14 cellular contexts compared by ENCODE assay signal in genomic region chr14:74886001-74886400, GRCh38. TPM values are rescaled to one million over a fixed set of nuclear protein-coding genes. Genes with fewer than 3 reads are reported as not detected.
DNase-seq lines count a peak whose midpoint lies in the region; ATAC-seq, FAIRE-seq and TF ChIP-seq lines count a peak whose summit lies in the region.
"Had no signal": no experiment of that assay in that cellular context is flagged by ENCODE, and none has a peak within 500 bp of the region (broad histone marks: within the 10 kb centered on the region; RNA-seq: fewer than 3 reads in every experiment).

No MANE protein-coding gene starts in this region.

- H3K9ac ChIP-seq in GM23248 = peak overlapping the region; percentile 54
- H3K9ac ChIP-seq in smooth muscle cell (ENCODE audit: low read depth) = no peak overlapping the region
- no peak overlapping the region for H3K9ac ChIP-seq in kidney (ENCODE audit: low read length in 2 of 2)

- no peaks in the 10 kb centered on the region for H3K9me2 ChIP-seq in GM23248 (ENCODE audit: insufficient read depth)

- H2AFZ ChIP-seq in GM23248 = no peak overlapping the region
- no peak overlapping the region for H2AFZ ChIP-seq in smooth muscle cell (ENCODE audit: low read depth)

- H3K4me2 ChIP-seq in GM23248 (ENCODE audit: unreplicated experiment) = peak overlapping the region; percentile 58
- no peak overlapping the region for H3K4me2 ChIP-seq in smooth muscle cell

- CTCF ChIA-PET in T-cell (lab: Charles Lee) = no interaction called here

- peaks cover 76% of the 10 kb centered on the region for H3F3A ChIP-seq in GM23248 (ENCODE audit: insufficient read depth)
- peaks cover 15% of the 10 kb centered on the region for H3F3A ChIP-seq in smooth muscle cell (ENCODE audit: low read depth)

- WGBS in GM23248 (ENCODE audit: low coverage in 1 of 2, low lambda C conversion rate in 2 of 2, missing lambda C conversion rate in 2 of 2), 2 experiments = 4 to 23% methylated on average over 3 of the region's 3 CpGs
- WGBS in smooth muscle cell (ENCODE audit: low lambda C conversion rate) = 55% methylated on average over 3 of the region's 3 CpGs

- intact Hi-C loops in kidney (cut with DNase I) = no loop called here

- no peak for FAIRE-seq in kidney (lab: Jason Lieb, UNC)
- FAIRE-seq: H54, HepG2, keratinocyte had no signal

- no peaks in the 10 kb centered on the region for H3K9me3 Mint-ChIP-seq in T-cell

- POLR2A ChIA-PET in T-cell (lab: Charles Lee) = no interaction called here

- 0 out of 2 replicates have a peak overlapping the region, but pooled peaks have one; percentile 30 for H3K4me3 ChIP-seq in GM23248
- H3K4me3 ChIP-seq in foreskin fibroblast (ENCODE audit: low read depth in 1 of 2, low read length in 2 of 2) = peak overlapping the region in 1 of 2 donors; percentile 2
- H3K4me3 ChIP-seq in smooth muscle cell = no peak overlapping the region
- no peak overlapping the region for H3K4me3 ChIP-seq in kidney (ENCODE audit: low read length in 2 of 2)

- DNase-seq in GM23248 (peak; percentile 97), T-cell (no peak), foreskin fibroblast (peak; percentile 92 to 95), smooth muscle cell (lab: John Stamatoyannopoulos, UW; ENCODE audit: unreplicated experiment) (no peak), kidney (no peak), NCI-H2107 treated with DMSO at 0.1 percent for 48 hours (lab: John Stamatoyannopoulos, UW; ENCODE audit: unreplicated experiment) (no peak)
- no peak for DNase-seq in activated CD4-positive, CD25-positive, alpha-beta regulatory T cell (lab: John Stamatoyannopoulos, UW)
- DNase-seq: amygdala; NCI-H69; stimulated activated CD4-positive, alpha-beta T cell treated with anti-CD3 and anti-CD28 coated beads, Interleukin-15, amount 100 ng/mL, for 24 hours had no signal

- ATAC-seq in T-cell (replicated peaks in 1 of 4) = no peak
- ATAC-seq: HepG2 had no signal

- no peaks in the 10 kb centered on the region for H3K9me3 ChIP-seq in GM23248 (ENCODE audit: low read depth)
- no peaks in the 10 kb centered on the region for H3K9me3 ChIP-seq in smooth muscle cell (replicated peaks; ENCODE audit: low read depth)
- H3K9me3 ChIP-seq in kidney (ENCODE audit: control insufficient read depth in 1 of 2, low read length in 2 of 2) = no peaks in the 10 kb centered on the region

- H3K36me3 ChIP-seq in GM23248 (ENCODE audit: low read depth) (peaks cover 13% of the 10 kb centered on the region; the same call in 1 of the 2 replicates), smooth muscle cell (ENCODE audit: low read depth) (peaks cover 4% of the 10 kb centered on the region), kidney (ENCODE audit: control insufficient read depth in 1 of 2, insufficient read depth in 2 of 2, low read length in 2 of 2) (peaks cover 12 to 14% of the 10 kb centered on the region in 2 donors)

- H3K27me3 Mint-ChIP-seq in T-cell = no peaks in the 10 kb centered on the region

- H4K20me1 ChIP-seq in GM23248 (ENCODE audit: insufficient read depth) (peaks cover 32% of the 10 kb centered on the region), smooth muscle cell (ENCODE audit: low read depth) (peaks cover 87% of the 10 kb centered on the region)

- H3K4me1 ChIP-seq in GM23248 (ENCODE audit: insufficient read depth) = peaks cover 55% of the 10 kb centered on the region
- peaks cover 13% of the 10 kb centered on the region for H3K4me1 ChIP-seq in smooth muscle cell (ENCODE audit: low read depth)
- peaks cover 20 to 22% of the 10 kb centered on the region in 2 donors for H3K4me1 ChIP-seq in kidney (ENCODE audit: control insufficient read depth in 1 of 2, insufficient read depth in 1 of 2, low read depth in 1 of 2, low read length in 2 of 2)

- in situ Hi-C loops in GM23248 (cut with MboI) = no loop called here

- H3K27ac Mint-ChIP-seq in T-cell = peak overlapping the region; percentile 55 to 81

- H3K27me3 ChIP-seq in GM23248 (replicated peaks; ENCODE audit: insufficient read depth) = no peaks in the 10 kb centered on the region
- H3K27me3 ChIP-seq in smooth muscle cell (ENCODE audit: low read depth) = no peaks in the 10 kb centered on the region

- H3K36me3 Mint-ChIP-seq in T-cell = peaks cover 27% of the 10 kb centered on the region

- peaks cover 86% of the 10 kb centered on the region for H3K79me2 ChIP-seq in GM23248 (ENCODE audit: insufficient read depth)
- H3K79me2 ChIP-seq in smooth muscle cell (ENCODE audit: low read depth) = peaks cover 64% of the 10 kb centered on the region

- TF ChIP-seq CTCF in foreskin fibroblast (IDR thresholded peaks at IDR 0.05; ENCODE audit: low read depth, low read length) = no peak
- TF ChIP-seq CTCF in smooth muscle cell (IDR thresholded peaks at IDR 0.05; ENCODE audit: borderline replicate concordance, insufficient read depth, poor library complexity, severe bottlenecking) = no peak
- TF ChIP-seq CTCF in kidney (IDR thresholded peaks at IDR 0.05; ENCODE audit: borderline replicate concordance, extremely low read depth, insufficient read depth) = no peak

- peak overlapping the region in 1 of 3 donors; percentile 15 for H3K4me3 Mint-ChIP-seq in T-cell

- H3K4me1 Mint-ChIP-seq in T-cell = peaks cover 65 to 69% (median 68%) of the 10 kb centered on the region in 3 donors

- H3K27ac ChIP-seq in GM23248 (peak overlapping the region; percentile 87), smooth muscle cell (ENCODE audit: low read depth) (peak overlapping the region; percentile 12), kidney (ENCODE audit: low read depth in 2 of 2, low read length in 2 of 2) (no peak overlapping the region)

RNA-seq across cellular contexts. Expression of gene DLST, which starts 4.3 kb away (rescaled TPM):
- 60.8 and 88.1 TPM in 2 replicates for total RNA-seq in GM23248 (2014; rRNA removed; shearing (Covaris generic))
- polyA plus RNA-seq in GM23248 (2016; fragmentation: Nextera tagmentation; extraction: Ambion mirVana) (11.8 and 12.4 TPM in 2 replicates), smooth muscle cell (4.9 and 7.8 TPM in 2 replicates), kidney (ENCODE audit: insufficient read depth, low read depth, low replicate concordance) (112 TPM)
- total RNA-seq in T-cell (100 to 1,000 TPM in 3 of 5 donors, 10 to 100 TPM in 2; 88.3 to 128 (median 102) TPM), smooth muscle cell (45.1 and 46.9 TPM in 2 replicates), kidney (98.6 TPM)

RNA-seq across cellular contexts. Expression of gene PROX2, which starts 10.1 kb away (rescaled TPM):
- total RNA-seq in GM23248 (2014; rRNA removed; shearing (Covaris generic)) = not detected in 2 replicates
- polyA plus RNA-seq in GM23248 (2016; fragmentation: Nextera tagmentation; extraction: Ambion mirVana) (0.05 TPM in 1 of 2 replicates, not detected in the other), smooth muscle cell (0.08 and 0.52 TPM in 2 replicates), kidney (ENCODE audit: insufficient read depth, low read depth, low replicate concordance) (not detected)
- total RNA-seq in T-cell (under 1 TPM in 2 of 5 donors, not detected in 3; 0.10 to 0.12 TPM), smooth muscle cell (not detected in 2 replicates), kidney (not detected)
- total RNA-seq: HepG2, urinary bladder had no signal
- polyA plus RNA-seq: HepG2, keratinocyte, urinary bladder had no signal

RNA-seq across cellular contexts. Expression of gene RPS6KL1, which starts 37.1 kb away (rescaled TPM):
- 0.38 and 1.4 TPM in 2 replicates for total RNA-seq in GM23248 (2014; rRNA removed; shearing (Covaris generic))
- 0.23 TPM in 1 of 2 replicates, not detected in the other for polyA plus RNA-seq in GM23248 (2016; fragmentation: Nextera tagmentation; extraction: Ambion mirVana)
- 10 to 100 TPM in 1 of 5 donors, 1 to 10 TPM in 4; 3.2 to 15.3 (median 6.2) TPM for total RNA-seq in T-cell
- 0.09 TPM in 1 of 2 replicates, not detected in the other for total RNA-seq in smooth muscle cell
- polyA plus RNA-seq in smooth muscle cell = not detected in 2 replicates
- 7.9 TPM for total RNA-seq in kidney
- polyA plus RNA-seq in kidney (ENCODE audit: insufficient read depth, low read depth, low replicate concordance) = 3.7 TPM

Comparison
In these comparisons a context has a peak if more than half of its experiments do, and no peak if none do; other contexts are left out.
1. DNase-seq: peak in GM23248 (single experiment) and foreskin fibroblast (2 of 2); none in T-cell (0 of 34), smooth muscle cell (single experiment), activated CD4-positive, CD25-positive, alpha-beta regulatory T cell (0 of 4), kidney (single experiment) and NCI-H2107 treated with DMSO at 0.1 percent for 48 hours (single experiment).
2. H3K27ac ChIP-seq: peak in GM23248 (single experiment) and smooth muscle cell (single experiment); none in kidney (0 of 2).